ENCODE assay signal across 9 cellular contexts in genomic region chr11:19553683-19554333, GRCh38.
DNase-seq lines count a peak whose midpoint lies in the region; ATAC-seq, FAIRE-seq and TF ChIP-seq lines count a peak whose summit lies in the region.
"Had no signal": no experiment of that assay in that cellular context is flagged by ENCODE, and none has a peak within 500 bp of the region (broad histone marks: within the 10 kb centered on the region; RNA-seq: fewer than 3 reads in every experiment).

No MANE protein-coding gene starts in this region.

- peaks cover 19% of the 10 kb centered on the region for H3K4me1 ChIP-seq in SJCRH30

- H3K4me3 ChIP-seq in SJCRH30: no peak overlapping the region

- H3K27ac ChIP-seq in SJCRH30: no peak overlapping the region

- FAIRE-seq in urothelium cell line (lab: Jason Lieb, UNC): no peak

- DNase-seq in CD14-positive monocyte (ENCODE audit: low spot score): no peak
- peak; percentile 66 for DNase-seq in LoVo (ENCODE audit: low spot score)
- peak; percentile 83 to 95 for DNase-seq in SJCRH30
- peak; percentile 29 to 54 (median 42) for DNase-seq in activated naive CD4-positive, alpha-beta T cell (lab: John Stamatoyannopoulos, UW)
- DNase-seq in head of caudate nucleus: peak; percentile 82 to 97 (median 93)
- DNase-seq in posterior cingulate gyrus: peak; percentile 78 to 98 (median 92)
- DNase-seq in urothelium cell line (ENCODE audit: low spot score): peak; percentile 75

- H3K27me3 ChIP-seq in SJCRH30: no peaks in the 10 kb centered on the region

- H3K27me3 Mint-ChIP-seq in CD14-positive monocyte (ENCODE audit: low read depth in 3 of 3): peaks cover 2 to 7% (median 5%) of the 10 kb centered on the region in 3 donors
- H3K27me3 Mint-ChIP-seq: IgD-negative memory B cell had no signal

- peak; percentile 53 for ATAC-seq in GM19463 (IDR thresholded peaks at IDR 0.05; ENCODE audit: unreplicated experiment)

- no peaks in the 10 kb centered on the region for H3K36me3 ChIP-seq in SJCRH30

- no peaks in the 10 kb centered on the region for H3K36me3 Mint-ChIP-seq in CD14-positive monocyte

- no peak overlapping the region for H3K27ac Mint-ChIP-seq in CD14-positive monocyte
- H3K27ac Mint-ChIP-seq: IgD-negative memory B cell had no signal

- intact Hi-C loops in CD14-positive monocyte (cut with micrococcal nuclease) (loop anchor here (5.0 kb wide), 1 partner anchor 482 kb away; no protein-coding TSS in a partner anchor), head of caudate nucleus (cut with DNase I) (loop anchor here (2.0 to 10.0 kb wide), 3 partner anchors 243 to 482 kb away; no protein-coding TSS in a partner anchor), posterior cingulate gyrus (cut with DNase I) (loop anchor here (1.0 to 5.0 kb wide), 6 partner anchors 207 to 483 kb away; no protein-coding TSS in a partner anchor)

- no peaks in the 10 kb centered on the region for H3K9me3 ChIP-seq in SJCRH30 (replicated peaks)

- H3K4me1 Mint-ChIP-seq in CD14-positive monocyte: peaks cover 2% of the 10 kb centered on the region

- no peak overlapping the region for H3K4me3 Mint-ChIP-seq in CD14-positive monocyte
- H3K4me3 Mint-ChIP-seq: IgD-negative memory B cell had no signal

- TF ChIP-seq CTCF in CD14-positive monocyte (IDR thresholded peaks at IDR 0.05): peak; percentile 92

- H3K9me3 Mint-ChIP-seq in CD14-positive monocyte: peaks cover 0 to 3% (median 0%) of the 10 kb centered on the region in 7 donors
- H3K9me3 Mint-ChIP-seq: IgD-negative memory B cell had no signal
